15 cellular contexts compared by ENCODE assay signal in the genomic region with DNA sequence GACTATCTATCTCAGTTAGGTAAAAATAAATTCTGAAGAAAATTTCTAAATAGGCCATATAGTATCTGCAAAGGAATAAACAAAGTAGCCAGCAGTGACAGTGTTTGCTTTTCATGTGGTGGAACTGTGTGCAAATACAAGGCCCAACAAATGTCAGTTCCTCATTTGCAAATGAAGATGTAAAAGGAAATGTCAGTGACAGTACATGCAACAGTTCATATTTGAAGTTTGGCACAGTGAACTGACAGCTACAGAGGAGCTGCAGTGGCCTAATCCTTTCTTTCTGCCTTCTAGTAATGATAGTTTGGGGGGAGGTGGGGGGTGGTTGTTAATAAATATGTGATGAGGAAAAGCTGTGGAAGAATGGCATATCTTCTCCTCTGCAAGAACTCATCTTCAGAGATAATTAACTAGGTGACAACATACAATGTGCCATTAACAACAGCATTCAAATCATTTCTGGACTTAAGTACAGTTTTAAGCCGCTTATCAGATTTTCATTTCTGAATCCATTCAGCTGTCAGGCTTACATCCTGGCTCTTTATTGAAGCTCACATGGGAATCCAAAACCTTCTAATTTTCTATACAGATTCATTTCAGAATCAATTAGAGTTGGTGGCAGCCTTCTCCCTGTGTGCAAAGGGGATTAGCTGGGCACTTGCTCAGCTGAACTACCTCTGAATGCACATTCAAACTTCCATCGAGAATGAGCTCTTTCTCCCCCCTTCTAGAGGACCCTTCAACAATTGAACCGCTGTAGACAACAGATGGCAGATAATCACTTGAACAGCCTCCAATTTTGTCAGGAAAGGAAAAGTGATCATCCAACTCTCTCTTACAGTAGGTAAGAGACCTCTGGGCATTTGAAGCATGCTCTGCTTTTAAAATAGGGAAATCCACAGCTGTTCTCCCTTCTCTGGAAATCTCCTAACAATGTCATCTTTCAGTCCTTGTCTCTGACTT.
A peak's percentile ranks its signal among the peaks of the same experiment; 100 is the strongest.
DNase-seq lines count a peak whose midpoint lies in the region; ATAC-seq and TF ChIP-seq lines count a peak whose summit lies in the region.
"Had no signal": no experiment of that assay in that cellular context is flagged by ENCODE, and none has a peak within 500 bp of the region (broad histone marks: within the 10 kb centered on the region; RNA-seq: fewer than 3 reads in every experiment).

No MANE protein-coding gene starts in this region.

- no peaks in the 10 kb centered on the region for H3K9me3 ChIP-seq in ovary

- peak overlapping the region; percentile 40; the same call in 1 of the 2 replicates for H3K27ac ChIP-seq in VCaP
- no peak overlapping the region for H3K27ac ChIP-seq in ovary

- WGBS in ovary, 3 donors = 53 to 74% (median 55%) methylated on average over 3 of the region's 3 CpGs

- H3K4me1 ChIP-seq in ovary (ENCODE audit: insufficient read depth) = no peaks in the 10 kb centered on the region

- peaks cover 25% of the 10 kb centered on the region for H3K9me3 Mint-ChIP-seq in WTC11

- intact Hi-C loops in ovary (cut with DNase I) = no loop called here

- H3K4me1 Mint-ChIP-seq in WTC11 = peaks cover 19% of the 10 kb centered on the region
- H3K4me1 Mint-ChIP-seq: IgD-negative memory B cell; stimulated activated effector memory CD8-positive, alpha-beta T cell treated with anti-CD3 and anti-CD28 coated beads, Interleukin-12 subunit alpha, Interleukin-12 subunit beta, amount 100 ng/mL, for 72 hours had no signal

- ATAC-seq in WTC11 = no peak
- ATAC-seq: stimulated activated effector memory CD8-positive, alpha-beta T cell treated with anti-CD3 and anti-CD28 coated beads, Interleukin-12 subunit alpha, Interleukin-12 subunit beta, amount 100 ng/mL, for 72 hours had no signal

- H3K36me3 ChIP-seq in ovary = no peaks in the 10 kb centered on the region

- H3K27ac Mint-ChIP-seq in WTC11 = no peak overlapping the region
- H3K27ac Mint-ChIP-seq: IgD-negative memory B cell; stimulated activated effector memory CD8-positive, alpha-beta T cell treated with anti-CD3 and anti-CD28 coated beads, Interleukin-12 subunit alpha, Interleukin-12 subunit beta, amount 100 ng/mL, for 72 hours had no signal

- DNase-seq in D341Med (ENCODE audit: low spot score) = peak; percentile 69
- DNase-seq in NCI-H1105 (lab: John Stamatoyannopoulos, UW) = peak; percentile 60
- peak; percentile 95 to 99 for DNase-seq in NCI-H524 (lab: John Stamatoyannopoulos, UW)
- no peak for DNase-seq in ovary
- no peak for DNase-seq in GM19238 (ENCODE audit: insufficient read length, low spot score)
- DNase-seq in AG08396 (ENCODE audit: low spot score) = no peak
- DNase-seq in WTC11 (ENCODE audit: low spot score) = no peak
- DNase-seq: activated CD4-positive, CD25-positive, alpha-beta regulatory T cell treated with anti-CD3 and anti-CD28 coated beads, Interleukin-2, amount 50 U/mL, for 72 hours; cerebellar nuclear complex; kidney; SK-N-SH; stimulated activated CD4-positive, alpha-beta T cell treated with anti-CD3 and anti-CD28 coated beads, Interleukin-4, amount 100 ng/mL, for 1 hour had no signal

- no peaks in the 10 kb centered on the region for H3K27me3 Mint-ChIP-seq in WTC11 (ENCODE audit: low read depth)
- H3K27me3 Mint-ChIP-seq: IgD-negative memory B cell had no signal

- no peak for TF ChIP-seq EP300 in ovary (IDR thresholded peaks at IDR 0.05)

- CTCF ChIA-PET in WTC11 (lab: Charles Lee) = no interaction called here

- H3K27me3 ChIP-seq in ovary = no peaks in the 10 kb centered on the region

- POLR2A ChIA-PET in WTC11 (lab: Charles Lee) = no interaction called here

- no peak overlapping the region for H3K4me3 ChIP-seq in ovary

- TF ChIP-seq POLR2A in ovary (IDR thresholded peaks at IDR 0.05) = no peak

- peaks cover 15% of the 10 kb centered on the region for H3K36me3 Mint-ChIP-seq in WTC11
- H3K36me3 Mint-ChIP-seq: IgD-negative memory B cell; stimulated activated effector memory CD8-positive, alpha-beta T cell treated with anti-CD3 and anti-CD28 coated beads, Interleukin-12 subunit alpha, Interleukin-12 subunit beta, amount 100 ng/mL, for 72 hours had no signal

- no peak for TF ChIP-seq CTCF in VCaP (conservative IDR thresholded peaks at IDR 0.05)
- no peak for TF ChIP-seq CTCF in ovary (IDR thresholded peaks at IDR 0.05)
- no peak for TF ChIP-seq CTCF in WTC11 (IDR thresholded peaks at IDR 0.05)

- H3K4me3 Mint-ChIP-seq in WTC11 = no peak overlapping the region
- H3K4me3 Mint-ChIP-seq: IgD-negative memory B cell; stimulated activated effector memory CD8-positive, alpha-beta T cell treated with anti-CD3 and anti-CD28 coated beads, Interleukin-12 subunit alpha, Interleukin-12 subunit beta, amount 100 ng/mL, for 72 hours had no signal

TF ChIP-seq in WTC11, 78 proteins besides CTCF, POLR2A, EP300 and RAD21:
- TF ChIP-seq NR3C1 (CRISPR knock-in tag; conservative IDR thresholded peaks at IDR 0.05; ENCODE audit: low read depth) = no peak
- no peak for TF ChIP-seq JAZF1 (CRISPR knock-in tag; IDR thresholded peaks at IDR 0.05)
- TF ChIP-seq, protein P1, sequence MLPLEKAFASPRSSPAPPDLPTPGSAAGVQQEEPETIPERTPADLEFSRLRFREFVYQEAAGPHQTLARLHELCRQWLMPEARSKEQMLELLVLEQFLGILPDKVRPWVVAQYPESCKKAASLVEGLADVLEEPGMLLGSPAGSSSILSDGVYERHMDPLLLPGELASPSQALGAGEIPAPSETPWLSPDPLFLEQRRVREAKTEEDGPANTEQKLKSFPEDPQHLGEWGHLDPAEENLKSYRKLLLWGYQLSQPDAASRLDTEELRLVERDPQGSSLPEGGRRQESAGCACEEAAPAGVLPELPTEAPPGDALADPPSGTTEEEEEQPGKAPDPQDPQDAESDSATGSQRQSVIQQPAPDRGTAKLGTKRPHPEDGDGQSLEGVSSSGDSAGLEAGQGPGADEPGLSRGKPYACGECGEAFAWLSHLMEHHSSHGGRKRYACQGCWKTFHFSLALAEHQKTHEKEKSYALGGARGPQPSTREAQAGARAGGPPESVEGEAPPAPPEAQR (CRISPR knock-in tag; IDR thresholded peaks at IDR 0.05) = no peak
- no peak for TF ChIP-seq NFYB (CRISPR knock-in tag; conservative IDR thresholded peaks at IDR 0.05; ENCODE audit: low read depth)
- no peak for TF ChIP-seq RORB (CRISPR knock-in tag; IDR thresholded peaks at IDR 0.05)
- TF ChIP-seq, protein P2, sequence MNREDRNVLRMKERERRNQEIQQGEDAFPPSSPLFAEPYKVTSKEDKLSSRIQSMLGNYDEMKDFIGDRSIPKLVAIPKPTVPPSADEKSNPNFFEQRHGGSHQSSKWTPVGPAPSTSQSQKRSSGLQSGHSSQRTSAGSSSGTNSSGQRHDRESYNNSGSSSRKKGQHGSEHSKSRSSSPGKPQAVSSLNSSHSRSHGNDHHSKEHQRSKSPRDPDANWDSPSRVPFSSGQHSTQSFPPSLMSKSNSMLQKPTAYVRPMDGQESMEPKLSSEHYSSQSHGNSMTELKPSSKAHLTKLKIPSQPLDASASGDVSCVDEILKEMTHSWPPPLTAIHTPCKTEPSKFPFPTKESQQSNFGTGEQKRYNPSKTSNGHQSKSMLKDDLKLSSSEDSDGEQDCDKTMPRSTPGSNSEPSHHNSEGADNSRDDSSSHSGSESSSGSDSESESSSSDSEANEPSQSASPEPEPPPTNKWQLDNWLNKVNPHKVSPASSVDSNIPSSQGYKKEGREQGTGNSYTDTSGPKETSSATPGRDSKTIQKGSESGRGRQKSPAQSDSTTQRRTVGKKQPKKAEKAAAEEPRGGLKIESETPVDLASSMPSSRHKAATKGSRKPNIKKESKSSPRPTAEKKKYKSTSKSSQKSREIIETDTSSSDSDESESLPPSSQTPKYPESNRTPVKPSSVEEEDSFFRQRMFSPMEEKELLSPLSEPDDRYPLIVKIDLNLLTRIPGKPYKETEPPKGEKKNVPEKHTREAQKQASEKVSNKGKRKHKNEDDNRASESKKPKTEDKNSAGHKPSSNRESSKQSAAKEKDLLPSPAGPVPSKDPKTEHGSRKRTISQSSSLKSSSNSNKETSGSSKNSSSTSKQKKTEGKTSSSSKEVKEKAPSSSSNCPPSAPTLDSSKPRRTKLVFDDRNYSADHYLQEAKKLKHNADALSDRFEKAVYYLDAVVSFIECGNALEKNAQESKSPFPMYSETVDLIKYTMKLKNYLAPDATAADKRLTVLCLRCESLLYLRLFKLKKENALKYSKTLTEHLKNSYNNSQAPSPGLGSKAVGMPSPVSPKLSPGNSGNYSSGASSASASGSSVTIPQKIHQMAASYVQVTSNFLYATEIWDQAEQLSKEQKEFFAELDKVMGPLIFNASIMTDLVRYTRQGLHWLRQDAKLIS (CRISPR knock-in tag; IDR thresholded peaks at IDR 0.05; ENCODE audit: borderline replicate concordance) = no peak
- TF ChIP-seq, protein P3, sequence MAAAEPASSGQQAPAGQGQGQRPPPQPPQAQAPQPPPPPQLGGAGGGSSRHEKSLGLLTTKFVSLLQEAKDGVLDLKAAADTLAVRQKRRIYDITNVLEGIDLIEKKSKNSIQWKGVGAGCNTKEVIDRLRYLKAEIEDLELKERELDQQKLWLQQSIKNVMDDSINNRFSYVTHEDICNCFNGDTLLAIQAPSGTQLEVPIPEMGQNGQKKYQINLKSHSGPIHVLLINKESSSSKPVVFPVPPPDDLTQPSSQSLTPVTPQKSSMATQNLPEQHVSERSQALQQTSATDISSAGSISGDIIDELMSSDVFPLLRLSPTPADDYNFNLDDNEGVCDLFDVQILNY (CRISPR knock-in tag; IDR thresholded peaks at IDR 0.05) = no peak
- no peak for TF ChIP-seq FOXJ3 (CRISPR knock-in tag; IDR thresholded peaks at IDR 0.05; ENCODE audit: borderline replicate concordance)
- TF ChIP-seq, protein P4, sequence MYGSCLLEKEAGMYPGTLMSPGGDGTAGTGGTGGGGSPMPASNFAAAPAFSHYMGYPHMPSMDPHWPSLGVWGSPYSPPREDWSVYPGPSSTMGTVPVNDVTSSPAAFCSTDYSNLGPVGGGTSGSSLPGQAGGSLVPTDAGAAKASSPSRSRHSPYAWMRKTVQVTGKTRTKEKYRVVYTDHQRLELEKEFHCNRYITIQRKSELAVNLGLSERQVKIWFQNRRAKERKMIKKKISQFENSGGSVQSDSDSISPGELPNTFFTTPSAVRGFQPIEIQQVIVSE (CRISPR knock-in tag; IDR thresholded peaks at IDR 0.05; ENCODE audit: borderline replicate concordance) = no peak
- TF ChIP-seq GTF2I (CRISPR knock-in tag; conservative IDR thresholded peaks at IDR 0.05) = no peak
- TF ChIP-seq ZNF121 (CRISPR knock-in tag; IDR thresholded peaks at IDR 0.05) = no peak
- TF ChIP-seq SMAD4 (CRISPR knock-in tag; IDR thresholded peaks at IDR 0.05) = no peak
- TF ChIP-seq NFATC4 (CRISPR knock-in tag; IDR thresholded peaks at IDR 0.05) = no peak
- TF ChIP-seq ZNF232 (CRISPR knock-in tag; IDR thresholded peaks at IDR 0.05) = no peak

Comparison
In these comparisons a context has a peak if more than half of its experiments do, and no peak if none do; other contexts are left out.
1. DNase-seq: peak in D341Med (single experiment), NCI-H1105 (single experiment) and NCI-H524 (2 of 2); none in ovary (0 of 5), GM19238 (single experiment), AG08396 (single experiment) and WTC11 (single experiment).